In the genomic region with DNA sequence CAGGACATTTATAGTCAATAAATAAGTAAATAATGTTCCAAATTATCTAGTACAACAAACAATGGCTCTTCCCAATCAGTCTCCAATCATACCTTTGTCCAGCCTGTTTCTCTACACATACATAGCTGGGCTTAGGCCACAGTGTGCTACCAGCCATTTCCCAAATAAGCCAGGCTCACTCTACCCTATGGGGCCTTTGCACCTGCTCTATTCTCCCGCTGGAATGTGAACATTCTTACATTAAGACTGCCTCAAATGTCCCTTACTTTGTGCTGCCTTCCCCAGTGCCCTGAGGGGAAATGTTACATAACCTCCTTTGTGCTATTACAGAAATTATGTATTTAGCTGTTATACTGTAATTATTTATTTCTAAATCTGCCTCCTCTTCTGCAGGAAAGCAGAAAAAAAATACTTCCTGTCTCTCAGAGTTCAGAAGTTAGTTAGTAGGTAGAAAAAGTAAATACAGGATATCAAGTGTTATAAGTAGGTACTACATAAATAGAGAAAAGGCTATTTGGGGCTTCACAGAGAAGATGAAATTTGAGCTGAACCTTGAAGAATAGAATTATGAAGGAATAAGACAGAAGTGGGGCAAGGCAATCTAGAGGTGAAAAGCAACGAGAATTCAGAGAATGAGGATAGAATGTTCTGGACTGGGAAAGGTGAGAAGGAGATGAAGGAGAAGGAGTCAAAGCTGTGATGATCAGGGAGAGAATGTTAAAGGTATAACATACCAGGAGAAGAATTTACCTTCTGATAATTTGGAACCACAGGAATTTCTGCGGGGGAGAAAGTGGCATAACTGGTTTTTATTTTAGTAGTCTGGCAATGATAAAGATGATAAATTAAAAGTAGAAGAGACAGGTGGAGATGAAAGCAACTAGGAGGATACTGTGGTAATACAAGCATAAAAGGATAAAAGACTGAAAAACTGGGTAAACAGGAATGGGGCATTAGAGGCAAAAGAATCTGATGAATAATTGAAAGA, we compare ENCODE assay signal across 1 cellular context.
TF ChIP-seq lines count a peak whose summit lies in the region.

No MANE protein-coding gene starts in this region.

TF ChIP-seq in GM23338, 12 proteins besides CTCF, POLR2A, EP300 and RAD21 (continued from another document):
- TF ChIP-seq, protein P1, sequence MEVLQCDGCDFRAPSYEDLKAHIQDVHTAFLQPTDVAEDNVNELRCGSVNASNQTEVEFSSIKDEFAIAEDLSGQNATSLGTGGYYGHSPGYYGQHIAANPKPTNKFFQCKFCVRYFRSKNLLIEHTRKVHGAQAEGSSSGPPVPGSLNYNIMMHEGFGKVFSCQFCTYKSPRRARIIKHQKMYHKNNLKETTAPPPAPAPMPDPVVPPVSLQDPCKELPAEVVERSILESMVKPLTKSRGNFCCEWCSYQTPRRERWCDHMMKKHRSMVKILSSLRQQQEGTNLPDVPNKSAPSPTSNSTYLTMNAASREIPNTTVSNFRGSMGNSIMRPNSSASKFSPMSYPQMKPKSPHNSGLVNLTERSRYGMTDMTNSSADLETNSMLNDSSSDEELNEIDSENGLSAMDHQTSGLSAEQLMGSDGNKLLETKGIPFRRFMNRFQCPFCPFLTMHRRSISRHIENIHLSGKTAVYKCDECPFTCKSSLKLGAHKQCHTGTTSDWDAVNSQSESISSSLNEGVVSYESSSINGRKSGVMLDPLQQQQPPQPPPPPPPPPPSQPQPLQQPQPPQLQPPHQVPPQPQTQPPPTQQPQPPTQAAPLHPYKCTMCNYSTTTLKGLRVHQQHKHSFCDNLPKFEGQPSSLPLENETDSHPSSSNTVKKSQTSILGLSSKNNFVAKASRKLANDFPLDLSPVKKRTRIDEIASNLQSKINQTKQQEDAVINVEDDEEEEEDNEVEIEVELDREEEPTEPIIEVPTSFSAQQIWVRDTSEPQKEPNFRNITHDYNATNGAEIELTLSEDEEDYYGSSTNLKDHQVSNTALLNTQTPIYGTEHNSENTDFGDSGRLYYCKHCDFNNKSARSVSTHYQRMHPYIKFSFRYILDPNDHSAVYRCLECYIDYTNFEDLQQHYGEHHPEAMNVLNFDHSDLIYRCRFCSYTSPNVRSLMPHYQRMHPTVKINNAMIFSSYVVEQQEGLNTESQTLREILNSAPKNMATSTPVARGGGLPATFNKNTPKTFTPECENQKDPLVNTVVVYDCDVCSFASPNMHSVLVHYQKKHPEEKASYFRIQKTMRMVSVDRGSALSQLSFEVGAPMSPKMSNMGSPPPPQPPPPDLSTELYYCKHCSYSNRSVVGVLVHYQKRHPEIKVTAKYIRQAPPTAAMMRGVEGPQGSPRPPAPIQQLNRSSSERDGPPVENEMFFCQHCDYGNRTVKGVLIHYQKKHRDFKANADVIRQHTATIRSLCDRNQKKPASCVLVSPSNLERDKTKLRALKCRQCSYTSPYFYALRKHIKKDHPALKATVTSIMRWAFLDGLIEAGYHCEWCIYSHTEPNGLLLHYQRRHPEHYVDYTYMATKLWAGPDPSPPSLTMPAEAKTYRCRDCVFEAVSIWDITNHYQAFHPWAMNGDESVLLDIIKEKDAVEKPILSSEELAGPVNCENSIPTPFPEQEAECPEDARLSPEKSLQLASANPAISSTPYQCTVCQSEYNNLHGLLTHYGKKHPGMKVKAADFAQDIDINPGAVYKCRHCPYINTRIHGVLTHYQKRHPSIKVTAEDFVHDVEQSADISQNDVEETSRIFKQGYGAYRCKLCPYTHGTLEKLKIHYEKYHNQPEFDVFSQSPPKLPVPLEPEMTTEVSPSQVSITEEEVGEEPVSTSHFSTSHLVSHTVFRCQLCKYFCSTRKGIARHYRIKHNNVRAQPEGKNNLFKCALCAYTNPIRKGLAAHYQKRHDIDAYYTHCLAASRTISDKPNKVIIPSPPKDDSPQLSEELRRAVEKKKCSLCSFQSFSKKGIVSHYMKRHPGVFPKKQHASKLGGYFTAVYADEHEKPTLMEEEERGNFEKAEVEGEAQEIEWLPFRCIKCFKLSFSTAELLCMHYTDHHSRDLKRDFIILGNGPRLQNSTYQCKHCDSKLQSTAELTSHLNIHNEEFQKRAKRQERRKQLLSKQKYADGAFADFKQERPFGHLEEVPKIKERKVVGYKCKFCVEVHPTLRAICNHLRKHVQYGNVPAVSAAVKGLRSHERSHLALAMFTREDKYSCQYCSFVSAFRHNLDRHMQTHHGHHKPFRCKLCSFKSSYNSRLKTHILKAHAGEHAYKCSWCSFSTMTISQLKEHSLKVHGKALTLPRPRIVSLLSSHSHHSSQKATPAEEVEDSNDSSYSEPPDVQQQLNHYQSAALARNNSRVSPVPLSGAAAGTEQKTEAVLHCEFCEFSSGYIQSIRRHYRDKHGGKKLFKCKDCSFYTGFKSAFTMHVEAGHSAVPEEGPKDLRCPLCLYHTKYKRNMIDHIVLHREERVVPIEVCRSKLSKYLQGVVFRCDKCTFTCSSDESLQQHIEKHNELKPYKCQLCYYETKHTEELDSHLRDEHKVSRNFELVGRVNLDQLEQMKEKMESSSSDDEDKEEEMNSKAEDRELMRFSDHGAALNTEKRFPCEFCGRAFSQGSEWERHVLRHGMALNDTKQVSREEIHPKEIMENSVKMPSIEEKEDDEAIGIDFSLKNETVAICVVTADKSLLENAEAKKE (CRISPR knock-in tag; IDR thresholded peaks at IDR 0.05) = no peak
- no peak for TF ChIP-seq EZH2 (IDR thresholded peaks at IDR 0.05; ENCODE audit: low read depth, unreplicated experiment)
- TF ChIP-seq, protein P2, sequence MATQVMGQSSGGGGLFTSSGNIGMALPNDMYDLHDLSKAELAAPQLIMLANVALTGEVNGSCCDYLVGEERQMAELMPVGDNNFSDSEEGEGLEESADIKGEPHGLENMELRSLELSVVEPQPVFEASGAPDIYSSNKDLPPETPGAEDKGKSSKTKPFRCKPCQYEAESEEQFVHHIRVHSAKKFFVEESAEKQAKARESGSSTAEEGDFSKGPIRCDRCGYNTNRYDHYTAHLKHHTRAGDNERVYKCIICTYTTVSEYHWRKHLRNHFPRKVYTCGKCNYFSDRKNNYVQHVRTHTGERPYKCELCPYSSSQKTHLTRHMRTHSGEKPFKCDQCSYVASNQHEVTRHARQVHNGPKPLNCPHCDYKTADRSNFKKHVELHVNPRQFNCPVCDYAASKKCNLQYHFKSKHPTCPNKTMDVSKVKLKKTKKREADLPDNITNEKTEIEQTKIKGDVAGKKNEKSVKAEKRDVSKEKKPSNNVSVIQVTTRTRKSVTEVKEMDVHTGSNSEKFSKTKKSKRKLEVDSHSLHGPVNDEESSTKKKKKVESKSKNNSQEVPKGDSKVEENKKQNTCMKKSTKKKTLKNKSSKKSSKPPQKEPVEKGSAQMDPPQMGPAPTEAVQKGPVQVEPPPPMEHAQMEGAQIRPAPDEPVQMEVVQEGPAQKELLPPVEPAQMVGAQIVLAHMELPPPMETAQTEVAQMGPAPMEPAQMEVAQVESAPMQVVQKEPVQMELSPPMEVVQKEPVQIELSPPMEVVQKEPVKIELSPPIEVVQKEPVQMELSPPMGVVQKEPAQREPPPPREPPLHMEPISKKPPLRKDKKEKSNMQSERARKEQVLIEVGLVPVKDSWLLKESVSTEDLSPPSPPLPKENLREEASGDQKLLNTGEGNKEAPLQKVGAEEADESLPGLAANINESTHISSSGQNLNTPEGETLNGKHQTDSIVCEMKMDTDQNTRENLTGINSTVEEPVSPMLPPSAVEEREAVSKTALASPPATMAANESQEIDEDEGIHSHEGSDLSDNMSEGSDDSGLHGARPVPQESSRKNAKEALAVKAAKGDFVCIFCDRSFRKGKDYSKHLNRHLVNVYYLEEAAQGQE (IDR thresholded peaks at IDR 0.05; ENCODE audit: unreplicated experiment) = no peak
- no peak for TF ChIP-seq EZH2phosphoT487 (IDR thresholded peaks at IDR 0.05; ENCODE audit: unreplicated experiment)
- TF ChIP-seq, protein P3, sequence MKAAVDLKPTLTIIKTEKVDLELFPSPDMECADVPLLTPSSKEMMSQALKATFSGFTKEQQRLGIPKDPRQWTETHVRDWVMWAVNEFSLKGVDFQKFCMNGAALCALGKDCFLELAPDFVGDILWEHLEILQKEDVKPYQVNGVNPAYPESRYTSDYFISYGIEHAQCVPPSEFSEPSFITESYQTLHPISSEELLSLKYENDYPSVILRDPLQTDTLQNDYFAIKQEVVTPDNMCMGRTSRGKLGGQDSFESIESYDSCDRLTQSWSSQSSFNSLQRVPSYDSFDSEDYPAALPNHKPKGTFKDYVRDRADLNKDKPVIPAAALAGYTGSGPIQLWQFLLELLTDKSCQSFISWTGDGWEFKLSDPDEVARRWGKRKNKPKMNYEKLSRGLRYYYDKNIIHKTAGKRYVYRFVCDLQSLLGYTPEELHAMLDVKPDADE (IDR thresholded peaks at IDR 0.05) = no peak
